8 cellular contexts compared by ENCODE assay signal in genomic region chr16:6684076-6684673, GRCh38.
DNase-seq lines count a peak whose midpoint lies in the region; ATAC-seq and TF ChIP-seq lines count a peak whose summit lies in the region.

No MANE protein-coding gene starts in this region.

- ATAC-seq in GM21528 (IDR thresholded peaks at IDR 0.05; ENCODE audit: low FRiP score, unreplicated experiment) (no peak), HG03469 (IDR thresholded peaks at IDR 0.05; ENCODE audit: unreplicated experiment) (no peak)

- peak; percentile 25 for TF ChIP-seq CTCF in osteocyte (IDR thresholded peaks at IDR 0.05)

- H3K4me3 Mint-ChIP-seq in osteocyte (ENCODE audit: unreplicated experiment) = no peak overlapping the region

- peak; percentile 16 for DNase-seq in activated CD4-positive, alpha-beta T cell treated with anti-CD3 and anti-CD28 coated beads for 48 hours
- DNase-seq in activated CD4-positive, alpha-beta T cell treated with anti-CD3 and anti-CD28 coated beads, Interleukin-2, amount 50 U/mL, for 1 hour = no peak
- peak; percentile 14 for DNase-seq in NCI-H146 treated with DMSO at 0.1 percent for 48 hours (lab: John Stamatoyannopoulos, UW; ENCODE audit: unreplicated experiment)
- peak in 24 of 61 donors; percentile 1 to 78 (median 20) for DNase-seq in caudate nucleus (lab: John Stamatoyannopoulos, UW)
- no peak for DNase-seq in osteocyte (ENCODE audit: extremely low spot score, unreplicated experiment)
- DNase-seq in activated CD8-positive, alpha-beta memory T cell treated with anti-CD3 and anti-CD28 coated beads for 24 hours = no peak

- H3K36me3 Mint-ChIP-seq in osteocyte (ENCODE audit: unreplicated experiment) = no peaks in the 10 kb centered on the region

- H3K27ac Mint-ChIP-seq in osteocyte (ENCODE audit: unreplicated experiment) = no peak overlapping the region

- peaks cover 18% of the 10 kb centered on the region for H3K9me3 Mint-ChIP-seq in osteocyte (ENCODE audit: unreplicated experiment)

- peak overlapping the region; percentile 42 for H3K27ac ChIP-seq in caudate nucleus (ENCODE audit: low read depth, low read length)

- no peaks in the 10 kb centered on the region for H3K4me1 Mint-ChIP-seq in osteocyte (ENCODE audit: unreplicated experiment)

- no peaks in the 10 kb centered on the region for H3K27me3 Mint-ChIP-seq in osteocyte (ENCODE audit: unreplicated experiment)

Comparison
In these comparisons a context has a peak if more than half of its experiments do, and no peak if none do; other contexts are left out.
1. DNase-seq: peak in activated CD4-positive, alpha-beta T cell treated with anti-CD3 and anti-CD28 coated beads for 48 hours (single experiment) and NCI-H146 treated with DMSO at 0.1 percent for 48 hours (single experiment); none in activated CD4-positive, alpha-beta T cell treated with anti-CD3 and anti-CD28 coated beads, Interleukin-2, amount 50 U/mL, for 1 hour (single experiment), osteocyte (single experiment) and activated CD8-positive, alpha-beta memory T cell treated with anti-CD3 and anti-CD28 coated beads for 24 hours (single experiment).